In genomic region chr17:3019761-3020160, GRCh38 we compare ENCODE assay signal across 36 cellular contexts. TPM values are rescaled to one million over a fixed set of nuclear protein-coding genes. Genes with fewer than 3 reads are reported as not detected.
"Had no signal": no experiment of that assay in that cellular context is flagged by ENCODE, and none has a peak within 500 bp of the region (broad histone marks: within the 10 kb centered on the region; RNA-seq: fewer than 3 reads in every experiment).

No MANE protein-coding gene starts in this region.

- H3K27ac ChIP-seq: adrenal gland, ascending aorta, breast epithelium, cardiac muscle cell, colonic mucosa, epithelial cell of prostate, esophagus squamous epithelium, gastroesophageal sphincter had no signal

- H3K9me3 ChIP-seq: colonic mucosa had no signal

- H3K36me3 ChIP-seq: adrenal gland, breast epithelium, cardiac muscle cell had no signal

- H3K4me3 ChIP-seq: adrenal gland, ascending aorta, breast epithelium, cardiac muscle cell, colonic mucosa, esophagus squamous epithelium, gastroesophageal sphincter had no signal

- H3K4me1 ChIP-seq: adrenal gland, ascending aorta, breast epithelium, colonic mucosa, esophagus squamous epithelium, gastroesophageal sphincter had no signal

- ATAC-seq: activated CD4-positive, alpha-beta T cell treated with anti-CD3 and anti-CD28 coated beads for 36 hours; activated CD8-positive, alpha-beta memory T cell treated with anti-CD3 and anti-CD28 coated beads, Interleukin-2, amount 10 ng/mL, durations not matched to agents 7 days and 5 days; activated CD8-positive, alpha-beta T cell treated with anti-CD3 and anti-CD28 coated beads, Interleukin-2, amount 10 ng/mL, durations not matched to agents 7 days and 5 days; activated naive CD8-positive, alpha-beta T cell treated with anti-CD3 and anti-CD28 coated beads, Interleukin-2, amount 50 U/mL, for 24 hours; gastroesophageal sphincter had no signal

- DNase-seq: activated CD4-positive, alpha-beta memory T cell treated with anti-CD3 and anti-CD28 coated beads for 36 hours; activated CD4-positive, alpha-beta T cell treated with anti-CD3 and anti-CD28 coated beads for 36 hours; activated CD4-positive, alpha-beta T cell treated with anti-CD3 and anti-CD28 coated beads, Interleukin-2, amount 10 ng/mL, durations not matched to agents 24 days and 14 days; activated CD4-positive, CD25-positive, alpha-beta regulatory T cell; activated CD4-positive, CD25-positive, alpha-beta regulatory T cell treated with anti-CD3 and anti-CD28 coated beads, Interleukin-2, amount 50 U/mL, for 72 hours; activated CD8-positive, alpha-beta memory T cell treated with anti-CD3 and anti-CD28 coated beads, Interleukin-2, amount 10 ng/mL, durations not matched to agents 7 days and 5 days; activated CD8-positive, alpha-beta memory T cell treated with anti-CD3 and anti-CD28 coated beads, Interleukin-2, amount 50 U/mL, for 4 hours; activated CD8-positive, alpha-beta T cell treated with anti-CD3 and anti-CD28 coated beads, Interleukin-2, amount 10 ng/mL, durations not matched to agents 7 days and 5 days; activated effector memory CD4-positive, alpha-beta T cell treated with anti-CD3 and anti-CD28 coated beads, Interleukin-2, amount 50 U/mL, for 16 hours; activated naive CD4-positive, alpha-beta T cell treated with anti-CD3 and anti-CD28 coated beads for 36 hours; activated naive CD8-positive, alpha-beta T cell treated with anti-CD3 and anti-CD28 coated beads for 36 hours; activated naive CD8-positive, alpha-beta T cell treated with anti-CD3 and anti-CD28 coated beads, Interleukin-2, amount 50 U/mL, for 24 hours; activated T-cell treated with anti-CD3 and anti-CD28 coated beads, Interleukin-2, amount 50 U/mL, for 1 hour; activated T-cell treated with anti-CD3 and anti-CD28 coated beads, Interleukin-2, amount 50 U/mL, for 48 hours; adrenal gland; central memory CD4-positive, alpha-beta T cell; colonic mucosa; effector CD8-positive, alpha-beta T cell; esophagus squamous epithelium; foreskin melanocyte; T-helper 2 cell had no signal

- H3K27me3 ChIP-seq: adrenal gland, ascending aorta, breast epithelium, cardiac muscle cell, colonic mucosa, esophagus squamous epithelium, gastroesophageal sphincter had no signal

RNA-seq across cellular contexts. Expression of gene OR1D5, which starts 43.6 kb away (rescaled TPM):
- total RNA-seq: activated CD4-positive, alpha-beta memory T cell treated with anti-CD3 and anti-CD28 coated beads for 36 hours; activated CD4-positive, alpha-beta T cell treated with anti-CD3 and anti-CD28 coated beads for 36 hours; activated CD4-positive, alpha-beta T cell treated with anti-CD3 and anti-CD28 coated beads, Interleukin-2, amount 10 ng/mL, durations not matched to agents 24 days and 14 days; activated CD8-positive, alpha-beta memory T cell treated with anti-CD3 and anti-CD28 coated beads for 36 hours; activated CD8-positive, alpha-beta memory T cell treated with anti-CD3 and anti-CD28 coated beads, Interleukin-2, amount 10 ng/mL, durations not matched to agents 7 days and 5 days; activated CD8-positive, alpha-beta T cell treated with anti-CD3 and anti-CD28 coated beads, Interleukin-2, amount 10 ng/mL, durations not matched to agents 7 days and 5 days; activated naive CD4-positive, alpha-beta T cell treated with anti-CD3 and anti-CD28 coated beads for 36 hours; activated naive CD8-positive, alpha-beta T cell treated with anti-CD3 and anti-CD28 coated beads for 36 hours; activated T-helper 1 cell treated with anti-CD3 and anti-CD28 coated beads, Interleukin-12 subunit alpha, Interleukin-12 subunit beta, Interleukin-2, Interleukin-4 antibody, amounts not matched to agents 30 ng/mL and 10 ng/mL and 1 ng/mL, durations not matched to agents 14 hours and 24 hours and 36 hours; activated T-helper 2 cell treated with anti-CD3 and anti-CD28 coated beads, Interferon-gamma antibody, Interleukin-2, Interleukin-4, amounts not matched to agents 10 μg/mL and 5 μg/mL and 100 μg/mL, durations not matched to agents 14 hours and 24 hours and 36 hours; adrenal gland; ascending aorta; breast epithelium; cardiac muscle cell; colonic mucosa; dermis microvascular lymphatic vessel endothelial cell; endothelial cell of umbilical vein; esophagus squamous epithelium; fibroblast of lung; fibroblast of villous mesenchyme; gastroesophageal sphincter; glomerular endothelial cell; T-helper 1 cell treated with Interleukin-12 subunit alpha and Interleukin-12 subunit beta and Interleukin-4 antibody, amounts not matched to agents 30 ng/mL and 1 ng/mL, for 36 hours had no signal
- polyA plus RNA-seq: adrenal gland, cardiac muscle cell, endothelial cell of umbilical vein, esophagus, fibroblast of lung had no signal
